In the genomic region with DNA sequence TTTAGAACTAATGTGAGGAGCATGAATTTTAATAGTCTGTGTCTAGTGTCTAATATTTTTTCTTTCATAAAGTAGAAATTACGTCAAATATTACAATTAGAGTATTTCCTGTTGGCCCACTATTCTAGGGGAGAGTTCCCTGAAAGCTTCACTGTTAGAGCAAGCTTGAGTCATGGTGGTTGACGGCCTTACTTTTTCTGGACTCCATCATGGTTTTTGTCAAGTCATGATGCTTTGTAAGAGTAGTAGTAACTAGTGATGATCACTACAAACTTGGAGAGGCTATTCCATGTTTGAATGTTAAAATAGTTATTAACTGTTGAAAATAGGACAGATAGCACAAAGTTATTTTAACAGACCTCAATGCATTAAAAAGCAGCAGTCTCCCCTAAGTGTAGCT, we compare ENCODE assay signal across 1 cellular context.
TF ChIP-seq lines count a peak whose summit lies in the region.

No MANE protein-coding gene starts in this region.

TF ChIP-seq in K562, 482 proteins besides CTCF, POLR2A, EP300 and RAD21 (continued from another document and continues in another):
- TF ChIP-seq, protein P1, sequence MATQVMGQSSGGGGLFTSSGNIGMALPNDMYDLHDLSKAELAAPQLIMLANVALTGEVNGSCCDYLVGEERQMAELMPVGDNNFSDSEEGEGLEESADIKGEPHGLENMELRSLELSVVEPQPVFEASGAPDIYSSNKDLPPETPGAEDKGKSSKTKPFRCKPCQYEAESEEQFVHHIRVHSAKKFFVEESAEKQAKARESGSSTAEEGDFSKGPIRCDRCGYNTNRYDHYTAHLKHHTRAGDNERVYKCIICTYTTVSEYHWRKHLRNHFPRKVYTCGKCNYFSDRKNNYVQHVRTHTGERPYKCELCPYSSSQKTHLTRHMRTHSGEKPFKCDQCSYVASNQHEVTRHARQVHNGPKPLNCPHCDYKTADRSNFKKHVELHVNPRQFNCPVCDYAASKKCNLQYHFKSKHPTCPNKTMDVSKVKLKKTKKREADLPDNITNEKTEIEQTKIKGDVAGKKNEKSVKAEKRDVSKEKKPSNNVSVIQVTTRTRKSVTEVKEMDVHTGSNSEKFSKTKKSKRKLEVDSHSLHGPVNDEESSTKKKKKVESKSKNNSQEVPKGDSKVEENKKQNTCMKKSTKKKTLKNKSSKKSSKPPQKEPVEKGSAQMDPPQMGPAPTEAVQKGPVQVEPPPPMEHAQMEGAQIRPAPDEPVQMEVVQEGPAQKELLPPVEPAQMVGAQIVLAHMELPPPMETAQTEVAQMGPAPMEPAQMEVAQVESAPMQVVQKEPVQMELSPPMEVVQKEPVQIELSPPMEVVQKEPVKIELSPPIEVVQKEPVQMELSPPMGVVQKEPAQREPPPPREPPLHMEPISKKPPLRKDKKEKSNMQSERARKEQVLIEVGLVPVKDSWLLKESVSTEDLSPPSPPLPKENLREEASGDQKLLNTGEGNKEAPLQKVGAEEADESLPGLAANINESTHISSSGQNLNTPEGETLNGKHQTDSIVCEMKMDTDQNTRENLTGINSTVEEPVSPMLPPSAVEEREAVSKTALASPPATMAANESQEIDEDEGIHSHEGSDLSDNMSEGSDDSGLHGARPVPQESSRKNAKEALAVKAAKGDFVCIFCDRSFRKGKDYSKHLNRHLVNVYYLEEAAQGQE (CRISPR knock-in tag; IDR thresholded peaks at IDR 0.05; ENCODE audit: low read depth), result no peak
- TF ChIP-seq KDM1A (IDR thresholded peaks at IDR 0.05) (0 out of 4 replicates have a peak, but pooled peaks of 1 of the 2 experiments have one; percentile 13), LEF1 (IDR thresholded peaks at IDR 0.05) (no peak), YY1 (IDR thresholded peaks at IDR 0.05; ENCODE audit: borderline replicate concordance in 1 of 3, control insufficient read depth in 1 of 3, extremely low read depth in 1 of 3, insufficient read depth in 3 of 3, insufficient read length in 1 of 3, insufficient replicate concordance in 2 of 3, low read depth in 1 of 3, low read length in 2 of 3) (peak in 1 of 3 experiments; percentile 48), NUFIP1 (IDR thresholded peaks at IDR 0.05; ENCODE audit: partially characterized antibody) (no peak), CSDE1 (IDR thresholded peaks at IDR 0.05) (no peak), ZFPM2 (CRISPR knock-in tag; IDR thresholded peaks at IDR 0.05) (no peak), MEF2D (tag; conservative IDR thresholded peaks at IDR 0.05; ENCODE audit: low read depth) (no peak), PHF21A (IDR thresholded peaks at IDR 0.05; ENCODE audit: borderline replicate concordance, low read depth) (no peak), CREM (IDR thresholded peaks at IDR 0.05; ENCODE audit: low read depth) (no peak), ZNF175 (CRISPR knock-in tag; IDR thresholded peaks at IDR 0.05; ENCODE audit: low read depth) (no peak), SMAD3 (CRISPR knock-in tag; conservative IDR thresholded peaks at IDR 0.05) (no peak), KDM2B (CRISPR knock-in tag; IDR thresholded peaks at IDR 0.05) (no peak), ZNF232 (CRISPR knock-in tag; IDR thresholded peaks at IDR 0.05) (no peak), SREBF2 (CRISPR knock-in tag; IDR thresholded peaks at IDR 0.05) (no peak), NFXL1 (CRISPR knock-in tag; IDR thresholded peaks at IDR 0.05) (no peak), ZNF23 (CRISPR knock-in tag; IDR thresholded peaks at IDR 0.05) (no peak), ZNF316 (IDR thresholded peaks at IDR 0.05) (peak; percentile 96), CHD4 (IDR thresholded peaks at IDR 0.05; ENCODE audit: insufficient read depth, insufficient replicate concordance, low read depth, low read length, poor library complexity, severe bottlenecking) (no peak), NFYB (IDR thresholded peaks at IDR 0.05; ENCODE audit: extremely low read depth, insufficient read length) (no peak), CXXC5 (CRISPR knock-in tag; IDR thresholded peaks at IDR 0.05) (no peak), ETV6 (IDR thresholded peaks at IDR 0.05; ENCODE audit: borderline replicate concordance in 1 of 2, low read depth in 2 of 2, low read length in 1 of 2) (no peak), ETV6 (CRISPR knock-in tag; IDR thresholded peaks at IDR 0.05; ENCODE audit: borderline replicate concordance) (no peak), FOXJ3 (CRISPR knock-in tag; IDR thresholded peaks at IDR 0.05) (no peak), ILK (tag; IDR thresholded peaks at IDR 0.05; ENCODE audit: borderline replicate concordance, low read depth) (no peak), CHD2 (IDR thresholded peaks at IDR 0.05; ENCODE audit: low read depth, low read length) (no peak), ATF7 (IDR thresholded peaks at IDR 0.05) (no peak), SMARCE1 (IDR thresholded peaks at IDR 0.05) (peak; percentile 16; the same call in 1 of the 2 replicates), MECOM (CRISPR knock-in tag; IDR thresholded peaks at IDR 0.05) (no peak), RBM34 (IDR thresholded peaks at IDR 0.05; ENCODE audit: borderline replicate concordance, insufficient read depth, low read length) (no peak), FOXP1 (CRISPR knock-in tag; IDR thresholded peaks at IDR 0.05) (no peak), ESRRB (CRISPR knock-in tag; IDR thresholded peaks at IDR 0.05; ENCODE audit: borderline replicate concordance) (no peak), PRPF4 (IDR thresholded peaks at IDR 0.05; ENCODE audit: insufficient read depth, low read depth, low read length, poor library complexity, severe bottlenecking) (no peak), ZNF780A (CRISPR knock-in tag; IDR thresholded peaks at IDR 0.05) (no peak), ZNF311 (CRISPR knock-in tag; IDR thresholded peaks at IDR 0.05) (no peak), SMARCA4 (IDR thresholded peaks at IDR 0.05) (0 out of 2 replicates have a peak, but pooled peaks have one; percentile 24), HNRNPK (IDR thresholded peaks at IDR 0.05; ENCODE audit: low read depth, low read length, poor library complexity, severe bottlenecking) (no peak), NFE2 (IDR thresholded peaks at IDR 0.05; ENCODE audit: low read depth) (peak; percentile 93)
- TF ChIP-seq, protein P2, sequence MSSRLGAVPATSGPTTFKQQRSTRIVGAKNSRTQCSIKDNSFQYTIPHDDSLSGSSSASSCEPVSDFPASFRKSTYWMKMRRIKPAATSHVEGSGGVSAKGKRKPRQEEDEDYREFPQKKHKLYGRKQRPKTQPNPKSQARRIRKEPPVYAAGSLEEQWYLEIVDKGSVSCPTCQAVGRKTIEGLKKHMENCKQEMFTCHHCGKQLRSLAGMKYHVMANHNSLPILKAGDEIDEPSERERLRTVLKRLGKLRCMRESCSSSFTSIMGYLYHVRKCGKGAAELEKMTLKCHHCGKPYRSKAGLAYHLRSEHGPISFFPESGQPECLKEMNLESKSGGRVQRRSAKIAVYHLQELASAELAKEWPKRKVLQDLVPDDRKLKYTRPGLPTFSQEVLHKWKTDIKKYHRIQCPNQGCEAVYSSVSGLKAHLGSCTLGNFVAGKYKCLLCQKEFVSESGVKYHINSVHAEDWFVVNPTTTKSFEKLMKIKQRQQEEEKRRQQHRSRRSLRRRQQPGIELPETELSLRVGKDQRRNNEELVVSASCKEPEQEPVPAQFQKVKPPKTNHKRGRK (tag; IDR thresholded peaks at IDR 0.05), result no peak
- TF ChIP-seq, protein P3, sequence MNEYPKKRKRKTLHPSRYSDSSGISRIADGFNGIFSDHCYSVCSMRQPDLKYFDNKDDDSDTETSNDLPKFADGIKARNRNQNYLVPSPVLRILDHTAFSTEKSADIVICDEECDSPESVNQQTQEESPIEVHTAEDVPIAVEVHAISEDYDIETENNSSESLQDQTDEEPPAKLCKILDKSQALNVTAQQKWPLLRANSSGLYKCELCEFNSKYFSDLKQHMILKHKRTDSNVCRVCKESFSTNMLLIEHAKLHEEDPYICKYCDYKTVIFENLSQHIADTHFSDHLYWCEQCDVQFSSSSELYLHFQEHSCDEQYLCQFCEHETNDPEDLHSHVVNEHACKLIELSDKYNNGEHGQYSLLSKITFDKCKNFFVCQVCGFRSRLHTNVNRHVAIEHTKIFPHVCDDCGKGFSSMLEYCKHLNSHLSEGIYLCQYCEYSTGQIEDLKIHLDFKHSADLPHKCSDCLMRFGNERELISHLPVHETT (CRISPR knock-in tag; conservative IDR thresholded peaks at IDR 0.05 in 1 of 2, IDR thresholded peaks at IDR 0.05 in 1 of 2), result no peak
- TF ChIP-seq, protein P4, sequence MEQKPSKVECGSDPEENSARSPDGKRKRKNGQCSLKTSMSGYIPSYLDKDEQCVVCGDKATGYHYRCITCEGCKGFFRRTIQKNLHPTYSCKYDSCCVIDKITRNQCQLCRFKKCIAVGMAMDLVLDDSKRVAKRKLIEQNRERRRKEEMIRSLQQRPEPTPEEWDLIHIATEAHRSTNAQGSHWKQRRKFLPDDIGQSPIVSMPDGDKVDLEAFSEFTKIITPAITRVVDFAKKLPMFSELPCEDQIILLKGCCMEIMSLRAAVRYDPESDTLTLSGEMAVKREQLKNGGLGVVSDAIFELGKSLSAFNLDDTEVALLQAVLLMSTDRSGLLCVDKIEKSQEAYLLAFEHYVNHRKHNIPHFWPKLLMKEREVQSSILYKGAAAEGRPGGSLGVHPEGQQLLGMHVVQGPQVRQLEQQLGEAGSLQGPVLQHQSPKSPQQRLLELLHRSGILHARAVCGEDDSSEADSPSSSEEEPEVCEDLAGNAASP (IDR thresholded peaks at IDR 0.05), result no peak
- TF ChIP-seq, protein P5, sequence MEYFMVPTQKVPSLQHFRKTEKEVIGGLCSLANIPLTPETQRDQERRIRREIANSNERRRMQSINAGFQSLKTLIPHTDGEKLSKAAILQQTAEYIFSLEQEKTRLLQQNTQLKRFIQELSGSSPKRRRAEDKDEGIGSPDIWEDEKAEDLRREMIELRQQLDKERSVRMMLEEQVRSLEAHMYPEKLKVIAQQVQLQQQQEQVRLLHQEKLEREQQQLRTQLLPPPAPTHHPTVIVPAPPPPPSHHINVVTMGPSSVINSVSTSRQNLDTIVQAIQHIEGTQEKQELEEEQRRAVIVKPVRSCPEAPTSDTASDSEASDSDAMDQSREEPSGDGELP (CRISPR knock-in tag; IDR thresholded peaks at IDR 0.05; ENCODE audit: borderline replicate concordance), result no peak
- TF ChIP-seq, protein P6, sequence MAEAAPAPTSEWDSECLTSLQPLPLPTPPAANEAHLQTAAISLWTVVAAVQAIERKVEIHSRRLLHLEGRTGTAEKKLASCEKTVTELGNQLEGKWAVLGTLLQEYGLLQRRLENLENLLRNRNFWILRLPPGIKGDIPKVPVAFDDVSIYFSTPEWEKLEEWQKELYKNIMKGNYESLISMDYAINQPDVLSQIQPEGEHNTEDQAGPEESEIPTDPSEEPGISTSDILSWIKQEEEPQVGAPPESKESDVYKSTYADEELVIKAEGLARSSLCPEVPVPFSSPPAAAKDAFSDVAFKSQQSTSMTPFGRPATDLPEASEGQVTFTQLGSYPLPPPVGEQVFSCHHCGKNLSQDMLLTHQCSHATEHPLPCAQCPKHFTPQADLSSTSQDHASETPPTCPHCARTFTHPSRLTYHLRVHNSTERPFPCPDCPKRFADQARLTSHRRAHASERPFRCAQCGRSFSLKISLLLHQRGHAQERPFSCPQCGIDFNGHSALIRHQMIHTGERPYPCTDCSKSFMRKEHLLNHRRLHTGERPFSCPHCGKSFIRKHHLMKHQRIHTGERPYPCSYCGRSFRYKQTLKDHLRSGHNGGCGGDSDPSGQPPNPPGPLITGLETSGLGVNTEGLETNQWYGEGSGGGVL (CRISPR knock-in tag; IDR thresholded peaks at IDR 0.05), result no peak
- TF ChIP-seq, protein P7, sequence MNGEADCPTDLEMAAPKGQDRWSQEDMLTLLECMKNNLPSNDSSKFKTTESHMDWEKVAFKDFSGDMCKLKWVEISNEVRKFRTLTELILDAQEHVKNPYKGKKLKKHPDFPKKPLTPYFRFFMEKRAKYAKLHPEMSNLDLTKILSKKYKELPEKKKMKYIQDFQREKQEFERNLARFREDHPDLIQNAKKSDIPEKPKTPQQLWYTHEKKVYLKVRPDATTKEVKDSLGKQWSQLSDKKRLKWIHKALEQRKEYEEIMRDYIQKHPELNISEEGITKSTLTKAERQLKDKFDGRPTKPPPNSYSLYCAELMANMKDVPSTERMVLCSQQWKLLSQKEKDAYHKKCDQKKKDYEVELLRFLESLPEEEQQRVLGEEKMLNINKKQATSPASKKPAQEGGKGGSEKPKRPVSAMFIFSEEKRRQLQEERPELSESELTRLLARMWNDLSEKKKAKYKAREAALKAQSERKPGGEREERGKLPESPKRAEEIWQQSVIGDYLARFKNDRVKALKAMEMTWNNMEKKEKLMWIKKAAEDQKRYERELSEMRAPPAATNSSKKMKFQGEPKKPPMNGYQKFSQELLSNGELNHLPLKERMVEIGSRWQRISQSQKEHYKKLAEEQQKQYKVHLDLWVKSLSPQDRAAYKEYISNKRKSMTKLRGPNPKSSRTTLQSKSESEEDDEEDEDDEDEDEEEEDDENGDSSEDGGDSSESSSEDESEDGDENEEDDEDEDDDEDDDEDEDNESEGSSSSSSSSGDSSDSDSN (IDR thresholded peaks at IDR 0.05; ENCODE audit: borderline replicate concordance in 1 of 2, low read depth in 2 of 2, low read length in 2 of 2), result no peak
- TF ChIP-seq, protein P8, sequence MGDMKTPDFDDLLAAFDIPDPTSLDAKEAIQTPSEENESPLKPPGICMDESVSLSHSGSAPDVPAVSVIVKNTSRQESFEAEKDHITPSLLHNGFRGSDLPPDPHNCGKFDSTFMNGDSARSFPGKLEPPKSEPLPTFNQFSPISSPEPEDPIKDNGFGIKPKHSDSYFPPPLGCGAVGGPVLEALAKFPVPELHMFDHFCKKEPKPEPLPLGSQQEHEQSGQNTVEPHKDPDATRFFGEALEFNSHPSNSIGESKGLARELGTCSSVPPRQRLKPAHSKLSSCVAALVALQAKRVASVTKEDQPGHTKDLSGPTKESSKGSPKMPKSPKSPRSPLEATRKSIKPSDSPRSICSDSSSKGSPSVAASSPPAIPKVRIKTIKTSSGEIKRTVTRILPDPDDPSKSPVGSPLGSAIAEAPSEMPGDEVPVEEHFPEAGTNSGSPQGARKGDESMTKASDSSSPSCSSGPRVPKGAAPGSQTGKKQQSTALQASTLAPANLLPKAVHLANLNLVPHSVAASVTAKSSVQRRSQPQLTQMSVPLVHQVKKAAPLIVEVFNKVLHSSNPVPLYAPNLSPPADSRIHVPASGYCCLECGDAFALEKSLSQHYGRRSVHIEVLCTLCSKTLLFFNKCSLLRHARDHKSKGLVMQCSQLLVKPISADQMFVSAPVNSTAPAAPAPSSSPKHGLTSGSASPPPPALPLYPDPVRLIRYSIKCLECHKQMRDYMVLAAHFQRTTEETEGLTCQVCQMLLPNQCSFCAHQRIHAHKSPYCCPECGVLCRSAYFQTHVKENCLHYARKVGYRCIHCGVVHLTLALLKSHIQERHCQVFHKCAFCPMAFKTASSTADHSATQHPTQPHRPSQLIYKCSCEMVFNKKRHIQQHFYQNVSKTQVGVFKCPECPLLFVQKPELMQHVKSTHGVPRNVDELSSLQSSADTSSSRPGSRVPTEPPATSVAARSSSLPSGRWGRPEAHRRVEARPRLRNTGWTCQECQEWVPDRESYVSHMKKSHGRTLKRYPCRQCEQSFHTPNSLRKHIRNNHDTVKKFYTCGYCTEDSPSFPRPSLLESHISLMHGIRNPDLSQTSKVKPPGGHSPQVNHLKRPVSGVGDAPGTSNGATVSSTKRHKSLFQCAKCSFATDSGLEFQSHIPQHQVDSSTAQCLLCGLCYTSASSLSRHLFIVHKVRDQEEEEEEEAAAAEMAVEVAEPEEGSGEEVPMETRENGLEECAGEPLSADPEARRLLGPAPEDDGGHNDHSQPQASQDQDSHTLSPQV (IDR thresholded peaks at IDR 0.05), result peak; percentile 51; the same call in 1 of the 2 replicates
- TF ChIP-seq, protein P9, sequence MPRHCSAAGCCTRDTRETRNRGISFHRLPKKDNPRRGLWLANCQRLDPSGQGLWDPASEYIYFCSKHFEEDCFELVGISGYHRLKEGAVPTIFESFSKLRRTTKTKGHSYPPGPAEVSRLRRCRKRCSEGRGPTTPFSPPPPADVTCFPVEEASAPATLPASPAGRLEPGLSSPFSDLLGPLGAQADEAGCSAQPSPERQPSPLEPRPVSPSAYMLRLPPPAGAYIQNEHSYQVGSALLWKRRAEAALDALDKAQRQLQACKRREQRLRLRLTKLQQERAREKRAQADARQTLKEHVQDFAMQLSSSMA (CRISPR knock-in tag; IDR thresholded peaks at IDR 0.05), result no peak
